ENCODE assay signal across 14 cellular contexts in the genomic region with DNA sequence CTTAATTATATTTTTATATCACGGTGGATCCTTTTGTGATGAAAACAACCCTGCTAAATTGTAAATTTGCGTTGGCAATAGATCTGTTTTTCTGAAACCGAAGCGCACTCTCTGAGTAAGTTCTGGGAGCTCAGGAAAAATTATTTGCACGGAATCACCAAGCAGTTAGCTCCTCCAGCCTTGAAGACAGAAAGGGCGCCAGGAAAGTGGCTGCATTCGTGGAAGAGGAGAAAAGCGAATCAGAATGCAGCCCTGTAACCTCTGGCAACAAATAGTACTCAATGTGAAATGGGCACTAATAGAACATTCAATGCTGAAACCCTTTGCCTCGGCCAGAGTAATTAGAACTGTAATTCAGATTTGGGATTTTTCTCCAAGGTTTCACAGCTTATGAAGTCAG.
"Had no signal": no experiment of that assay in that cellular context is flagged by ENCODE, and none has a peak within 500 bp of the region (broad histone marks: within the 10 kb centered on the region; RNA-seq: fewer than 3 reads in every experiment).

No MANE protein-coding gene starts in this region.

- H3K27me3 ChIP-seq: cardiac muscle cell, tibial nerve, vagina had no signal

- H3K27ac ChIP-seq: adrenal gland, cardiac muscle cell, tibial nerve, vagina, WERI-Rb-1 had no signal

- H3K9me3 ChIP-seq: adrenal gland, tibial nerve, vagina had no signal

- H3K4me3 ChIP-seq: adrenal gland, cardiac muscle cell, tibial nerve, vagina had no signal

- H3K36me3 ChIP-seq: adrenal gland, cardiac muscle cell, tibial nerve, vagina, WERI-Rb-1 had no signal

- H3K4me1 ChIP-seq: adrenal gland, tibial nerve, vagina had no signal

- DNase-seq: activated CD4-positive, alpha-beta T cell treated with anti-CD3 and anti-CD28 coated beads for 1 hour; activated CD4-positive, alpha-beta T cell treated with anti-CD3 and anti-CD28 coated beads, Interleukin-2, amount 50 U/mL, for 48 hours; activated gamma-delta T cell treated with Interleukin-2 at 50 U/mL for 16 hours; adrenal gland; foreskin melanocyte; left ventricle myocardium superior; mesendoderm; natural killer cell; SW 1271; WERI-Rb-1 had no signal

- FAIRE-seq: colon had no signal
